ENCODE assay signal across 8 cellular contexts in the genomic region with DNA sequence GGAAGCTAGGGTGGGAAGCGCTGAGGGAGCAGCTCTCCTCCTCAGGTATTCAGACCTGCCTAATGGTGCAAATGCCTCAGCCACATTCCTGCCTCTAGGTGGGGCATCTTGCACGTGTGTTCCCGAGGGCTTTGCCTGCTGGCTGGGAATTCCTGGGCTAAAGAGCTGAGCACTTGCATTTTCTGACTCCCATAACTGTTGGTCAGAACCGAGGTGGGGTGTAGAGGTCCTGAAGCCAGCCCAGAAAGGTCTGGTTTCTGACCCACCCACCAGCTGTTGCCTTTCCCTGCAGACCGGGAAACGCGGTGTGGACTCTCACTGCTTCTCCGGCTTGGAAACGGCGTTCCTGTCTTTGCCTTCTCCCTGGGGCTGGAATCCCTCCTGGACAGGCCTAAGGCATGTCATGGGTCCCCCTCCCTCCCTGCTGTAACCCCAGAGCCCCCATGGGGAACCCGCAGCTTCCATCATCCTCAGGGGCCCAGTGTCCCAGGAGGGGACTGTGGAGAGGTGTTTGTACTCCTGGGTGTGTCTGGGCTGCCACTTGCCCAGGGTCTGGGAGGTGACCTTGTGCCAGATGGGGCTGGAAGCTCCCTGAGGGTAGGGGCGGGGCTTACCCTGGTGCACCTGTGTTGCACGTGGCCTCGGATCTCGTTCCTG. TPM values are rescaled to one million over a fixed set of nuclear protein-coding genes. Genes with fewer than 3 reads are reported as not detected.
DNase-seq lines count a peak whose midpoint lies in the region; ATAC-seq and TF ChIP-seq lines count a peak whose summit lies in the region.

No MANE protein-coding gene starts in this region.

- H3K79me2 ChIP-seq in OCI-LY3 (ENCODE audit: low read length), result no peaks in the 10 kb centered on the region

- DNase-seq in NCI-H82 (lab: John Stamatoyannopoulos, UW) (peak; percentile 68), NCI-H82 treated with DMSO at 0.1 percent for 48 hours (lab: John Stamatoyannopoulos, UW; ENCODE audit: unreplicated experiment) (no peak), epithelial cell of proximal tubule (ENCODE audit: low read depth) (peak; percentile 31), mucosa of gallbladder (ENCODE audit: low spot score) (peak; percentile 86), SKM-1 (lab: John Stamatoyannopoulos, UW; ENCODE audit: unreplicated experiment) (no peak)

- ATAC-seq in GM21528 (IDR thresholded peaks at IDR 0.05; ENCODE audit: low FRiP score, unreplicated experiment) (no peak), GM18867 (IDR thresholded peaks at IDR 0.05; ENCODE audit: unreplicated experiment) (no peak)

- peaks cover 36% of the 10 kb centered on the region for H3K36me3 ChIP-seq in OCI-LY3 (replicated peaks; ENCODE audit: low read depth, low read length)

- H3K4me2 ChIP-seq in OCI-LY3 (ENCODE audit: low read length), result no peak overlapping the region

- peaks cover 45% of the 10 kb centered on the region for H3K9me3 ChIP-seq in OCI-LY3 (ENCODE audit: insufficient read depth, low read length)

- no peak overlapping the region for H3K9ac ChIP-seq in OCI-LY3 (ENCODE audit: low read length)

- no peaks in the 10 kb centered on the region for H3K27me3 ChIP-seq in OCI-LY3 (ENCODE audit: low read depth, low read length)

- TF ChIP-seq CTCF in OCI-LY3 (IDR thresholded peaks at IDR 0.05; ENCODE audit: low read depth, low read length) (peak; percentile 81), epithelial cell of proximal tubule (conservative IDR thresholded peaks at IDR 0.05; ENCODE audit: low read depth, low read length) (peak; percentile 95)

- H3K27ac ChIP-seq in OCI-LY3 (ENCODE audit: low read length), result no peak overlapping the region

- H2AFZ ChIP-seq in OCI-LY3 (ENCODE audit: low read depth, low read length), result no peak overlapping the region

- no peaks in the 10 kb centered on the region for H4K20me1 ChIP-seq in OCI-LY3 (ENCODE audit: insufficient read depth, low read length)

- peaks cover 30% of the 10 kb centered on the region for H3K4me1 ChIP-seq in OCI-LY3 (ENCODE audit: low read length)

- H3K4me3 ChIP-seq in OCI-LY3 (ENCODE audit: low read length) (no peak overlapping the region), epithelial cell of proximal tubule (ENCODE audit: low read depth, low read length) (no peak overlapping the region)

RNA-seq across cellular contexts. Expression of gene SMIM38, which starts 24.0 kb away (rescaled TPM):
- total RNA-seq in epithelial cell of proximal tubule, result 0.07 TPM in 1 of 2 replicates, not detected in the other
- 0.40 TPM for total RNA-seq in mucosa of gallbladder

Comparison
In these comparisons a context has a peak if more than half of its experiments do, and no peak if none do; other contexts are left out.
1. DNase-seq: peak in NCI-H82 (single experiment), epithelial cell of proximal tubule (single experiment) and mucosa of gallbladder (single experiment); none in NCI-H82 treated with DMSO at 0.1 percent for 48 hours (single experiment) and SKM-1 (single experiment).